ENCODE assay signal across 18 cellular contexts in genomic region chr1:54255026-54255425, GRCh38. TPM values are rescaled to one million over a fixed set of nuclear protein-coding genes. Genes with fewer than 3 reads are reported as not detected.
DNase-seq lines count a peak whose midpoint lies in the region; ATAC-seq, FAIRE-seq and TF ChIP-seq lines count a peak whose summit lies in the region.
"Had no signal": no experiment of that assay in that cellular context is flagged by ENCODE, and none has a peak within 500 bp of the region (broad histone marks: within the 10 kb centered on the region; RNA-seq: fewer than 3 reads in every experiment).

No MANE protein-coding gene starts in this region.

- H3K79me2 ChIP-seq in astrocyte (ENCODE audit: insufficient read depth, low read length): no peaks in the 10 kb centered on the region
- H3K79me2 ChIP-seq: parathyroid adenoma had no signal

- H2BK20ac ChIP-seq in IMR-90 (ENCODE audit: low read depth, low read length): no peak overlapping the region

- TF ChIP-seq POLR2A in IMR-90 (IDR thresholded peaks at IDR 0.05; ENCODE audit: low read depth, low read length): no peak

- peak overlapping the region; percentile 59; the same call in 1 of the 2 replicates for H3K14ac ChIP-seq in IMR-90 (replicated peaks; ENCODE audit: low read depth, low read length)

- H2AFZ ChIP-seq in IMR-90 (replicated peaks; ENCODE audit: low read length, poor library complexity): no peak overlapping the region
- H2AFZ ChIP-seq in astrocyte (ENCODE audit: low read depth, low read length): no peak overlapping the region
- H2AFZ ChIP-seq: parathyroid adenoma had no signal

- peaks cover 14 to 43% of the 10 kb centered on the region in 2 experiments for H3K79me1 ChIP-seq in IMR-90 (ENCODE audit: low read depth in 1 of 2, low read length in 2 of 2)

- TF ChIP-seq CTCF in IMR-90 (conservative IDR thresholded peaks at IDR 0.05; ENCODE audit: low read depth, low read length) (no peak), astrocyte (IDR thresholded peaks at IDR 0.05; ENCODE audit: insufficient read depth, low read depth, low read length) (no peak), mucosa of descending colon (IDR thresholded peaks at IDR 0.05) (no peak), kidney (IDR thresholded peaks at IDR 0.05; ENCODE audit: borderline replicate concordance, extremely low read depth, insufficient read depth) (no peak)

- peak overlapping the region; percentile 75 for H2AK9ac ChIP-seq in IMR-90 (replicated peaks; ENCODE audit: low read depth, low read length, poor library complexity)

- ATAC-seq in IMR-90 (ENCODE audit: low read depth) (peak; percentile 8; the same call in 1 of the 2 replicates), mucosa of descending colon (peak; percentile 9), HG03039 (IDR thresholded peaks at IDR 0.05; ENCODE audit: unreplicated experiment) (no peak)
- ATAC-seq in activated T-cell treated with anti-CD3 and anti-CD28 coated beads, Interleukin-2, amount 50 U/mL, for 4 hours: no peak

- H3K18ac ChIP-seq in IMR-90 (ENCODE audit: low read depth, low read length): no peak overlapping the region

- peaks cover 12% of the 10 kb centered on the region for H3K9me1 ChIP-seq in IMR-90 (ENCODE audit: insufficient read depth, low read length)

- no peak overlapping the region for H3K56ac ChIP-seq in IMR-90 (ENCODE audit: extremely low read depth, insufficient read depth, low read length)

- no peak for TF ChIP-seq RAD21 in IMR-90 (IDR thresholded peaks at IDR 0.05; ENCODE audit: low read length)

- no peaks in the 10 kb centered on the region for H3K9me3 Mint-ChIP-seq in astrocyte (ENCODE audit: unreplicated experiment)
- H3K9me3 Mint-ChIP-seq in activated T-cell treated with anti-CD3 and anti-CD28 coated beads, Interleukin-2, amount 50 U/mL, for 4 hours: no peaks in the 10 kb centered on the region

- no peaks in the 10 kb centered on the region for H3K27me3 ChIP-seq in BLaER1 treated with 17β-estradiol and CSF1 and Interleukin-3, amounts not matched to agents 10 nM and 100 nM
- H3K27me3 ChIP-seq in IMR-90 (ENCODE audit: control insufficient read depth, insufficient read depth, low read length) (no peaks in the 10 kb centered on the region), astrocyte (ENCODE audit: insufficient read depth, low read length) (no peaks in the 10 kb centered on the region)
- H3K27me3 ChIP-seq: BE2C, brain microvascular endothelial cell had no signal

- no peak overlapping the region for H4K8ac ChIP-seq in IMR-90 (ENCODE audit: low read depth in 2 of 2, low read length in 2 of 2)

- DNase-seq in IMR-90 (peak; percentile 73), astrocyte (ENCODE audit: low read depth) (peak; percentile 89), mucosa of descending colon (no peak), kidney (no peak), ACHN (no peak)
- no peak for DNase-seq in activated T-cell treated with anti-CD3 and anti-CD28 coated beads, Interleukin-2, amount 50 U/mL, for 4 hours
- DNase-seq: activated CD4-positive, CD25-positive, alpha-beta regulatory T cell; BE2C; brain microvascular endothelial cell; NCI-H1694 treated with DMSO at 0.1 percent for 48 hours; NCI-H226; SHP77 treated with DMSO at 0.1 percent for 48 hours; stimulated activated CD4-positive, alpha-beta T cell treated with anti-CD3 and anti-CD28 coated beads, Interleukin-2, amount 100 ng/mL, for 24 hours had no signal

- H3K27ac Mint-ChIP-seq in astrocyte (ENCODE audit: unreplicated experiment): peak overlapping the region; percentile 62
- H3K27ac Mint-ChIP-seq: activated naive CD8-positive, alpha-beta T cell had no signal

- peaks cover 10 to 82% (median 28%) of the 10 kb centered on the region in 11 experiments; a peak in 19 of 22 replicates for H4K20me1 ChIP-seq in BLaER1 treated with 17β-estradiol and CSF1 and Interleukin-3, amounts not matched to agents 10 nM and 100 nM
- H4K20me1 ChIP-seq in IMR-90 (ENCODE audit: insufficient read depth, low read length): peaks cover 14% of the 10 kb centered on the region; the same call in 1 of the 2 replicates
- no peaks in the 10 kb centered on the region for H4K20me1 ChIP-seq in astrocyte (ENCODE audit: insufficient read depth, low read length)

- no peak overlapping the region for H3K4ac ChIP-seq in IMR-90 (ENCODE audit: low read depth, low read length)

- H3K4me3 Mint-ChIP-seq in astrocyte (ENCODE audit: unreplicated experiment): no peak overlapping the region
- H3K4me3 Mint-ChIP-seq in activated T-cell treated with anti-CD3 and anti-CD28 coated beads, Interleukin-2, amount 50 U/mL, for 4 hours: no peak overlapping the region
- H3K4me3 Mint-ChIP-seq: activated naive CD8-positive, alpha-beta T cell had no signal

- peaks cover 7% of the 10 kb centered on the region for H3K36me3 Mint-ChIP-seq in astrocyte (ENCODE audit: low read depth, unreplicated experiment)
- H3K36me3 Mint-ChIP-seq in activated T-cell treated with anti-CD3 and anti-CD28 coated beads, Interleukin-2, amount 50 U/mL, for 4 hours (ENCODE audit: insufficient read depth): peaks cover 11% of the 10 kb centered on the region

- H3K23ac ChIP-seq in IMR-90 (ENCODE audit: low read depth, low read length): no peak overlapping the region

- in situ Hi-C loops in IMR-90 (cut with MboI; ENCODE audit: low sequenced_read_pairs) (no loop called here), ACHN (cut with HindIII; ENCODE audit: low pct_ligation_motif_present, low pct_unique_long_range_greater_than_20kb, low sequenced_read_pairs) (no loop called here)

- no peaks in the 10 kb centered on the region for H3K27me3 Mint-ChIP-seq in astrocyte (ENCODE audit: low read depth, unreplicated experiment)
- H3K27me3 Mint-ChIP-seq in activated T-cell treated with anti-CD3 and anti-CD28 coated beads, Interleukin-2, amount 50 U/mL, for 4 hours (ENCODE audit: low read depth): no peaks in the 10 kb centered on the region
- H3K27me3 Mint-ChIP-seq: activated naive CD8-positive, alpha-beta T cell had no signal

- no peak overlapping the region for H2BK120ac ChIP-seq in IMR-90 (ENCODE audit: low read depth, low read length)

- POLR2A ChIA-PET in IMR-90 (lab: Charles Lee; ENCODE audit: unreplicated experiment): no interaction called here

- no peak overlapping the region for H2BK5ac ChIP-seq in IMR-90 (ENCODE audit: low read depth, low read length, poor library complexity, severe bottlenecking)

- H3K36me3 ChIP-seq in BLaER1 treated with 17β-estradiol and CSF1 and Interleukin-3, amounts not matched to agents 10 nM and 100 nM: peaks cover 18 to 53% (median 34%) of the 10 kb centered on the region in 11 experiments
- H3K36me3 ChIP-seq in IMR-90 (ENCODE audit: control insufficient read depth, insufficient read depth, low read length): peaks cover 13% of the 10 kb centered on the region; the same call in 1 of the 2 replicates
- no peaks in the 10 kb centered on the region for H3K36me3 ChIP-seq in astrocyte (ENCODE audit: insufficient read depth, low read length)
- no peaks in the 10 kb centered on the region for H3K36me3 ChIP-seq in mucosa of descending colon (ENCODE audit: low read depth)
- peaks cover 0 to 3% of the 10 kb centered on the region in 2 donors for H3K36me3 ChIP-seq in kidney (ENCODE audit: control insufficient read depth in 1 of 2, insufficient read depth in 2 of 2, low read length in 2 of 2)
- H3K36me3 ChIP-seq: BE2C, brain microvascular endothelial cell had no signal

- no TSS peak for BruUV-seq in IMR-90 (replicated peaks; lab: Mats Ljungman, UMichigan)

- peak overlapping the region; percentile 56; the same call in 1 of the 2 replicates for H2AK5ac ChIP-seq in IMR-90 (ENCODE audit: low read depth, low read length)

- intact Hi-C loops in IMR-90 (cut with micrococcal nuclease): no loop called here
- intact Hi-C loops in mucosa of descending colon (cut with DNase I, micrococcal nuclease): no loop called here
- intact Hi-C loops in kidney (cut with DNase I): no loop called here

- H3K4me1 Mint-ChIP-seq in astrocyte (ENCODE audit: low read depth, unreplicated experiment): peaks cover 32% of the 10 kb centered on the region
- H3K4me1 Mint-ChIP-seq in activated T-cell treated with anti-CD3 and anti-CD28 coated beads, Interleukin-2, amount 50 U/mL, for 4 hours (ENCODE audit: low read depth): no peaks in the 10 kb centered on the region

- no peak overlapping the region for H4K5ac ChIP-seq in IMR-90 (ENCODE audit: low read depth, low read length)

- WGBS in IMR-90 (ENCODE audit: extremely low coverage in 2 of 2, insufficient read length in 1 of 2), 2 experiments: no CpG with 5 or more reads among the region's 7 CpGs

- no peak overlapping the region for H4K91ac ChIP-seq in IMR-90 (ENCODE audit: insufficient read depth, low read depth, low read length)

- no peaks in the 10 kb centered on the region for H3K9me3 ChIP-seq in BLaER1 treated with 17β-estradiol and CSF1 and Interleukin-3, amounts not matched to agents 10 nM and 100 nM (replicated peaks in 1 of 11)
- H3K9me3 ChIP-seq in IMR-90 (ENCODE audit: control insufficient read depth, insufficient read depth, low read length) (no peaks in the 10 kb centered on the region), astrocyte (ENCODE audit: insufficient read depth, low read depth, low read length) (no peaks in the 10 kb centered on the region), mucosa of descending colon (no peaks in the 10 kb centered on the region), kidney (ENCODE audit: control insufficient read depth in 1 of 2, low read length in 2 of 2) (no peaks in the 10 kb centered on the region)
- H3K9me3 ChIP-seq: BE2C had no signal

- H2BK15ac ChIP-seq in IMR-90 (ENCODE audit: low read depth, low read length): no peak overlapping the region

- peak overlapping the region in 2 of 11 experiments; percentile 68 to 69; a peak in 3 of 22 replicates for H3K27ac ChIP-seq in BLaER1 treated with 17β-estradiol and CSF1 and Interleukin-3, amounts not matched to agents 10 nM and 100 nM
- H3K27ac ChIP-seq in IMR-90 (ENCODE audit: insufficient read depth, low read length) (peak overlapping the region; percentile 4; the same call in 1 of the 2 replicates), astrocyte (ENCODE audit: low read depth, low read length) (peak overlapping the region; percentile 5), kidney (ENCODE audit: low read depth in 2 of 2, low read length in 2 of 2) (no peak overlapping the region)
- H3K27ac ChIP-seq: brain microvascular endothelial cell, coronary artery, parathyroid adenoma had no signal

- H3K4me3 ChIP-seq in BLaER1 treated with 17β-estradiol and CSF1 and Interleukin-3, amounts not matched to agents 10 nM and 100 nM: no peak overlapping the region
- H3K4me3 ChIP-seq in IMR-90 (ENCODE audit: insufficient read depth, low read depth, low read length) (no peak overlapping the region), astrocyte (ENCODE audit: insufficient read depth, low read depth, low read length) (no peak overlapping the region), mucosa of descending colon (no peak overlapping the region), kidney (ENCODE audit: low read length in 2 of 2) (no peak overlapping the region)
- H3K4me3 ChIP-seq: coronary artery had no signal

- dilution Hi-C loops in IMR-90 (cut with HindIII; ENCODE audit: low sequenced_read_pairs, unreplicated experiment): no loop called here

- CTCF ChIA-PET in IMR-90 (lab: Yijun Ruan, JAX): interaction anchor here (0.6 to 1.3 kb wide), 2 partner anchors 19 to 65 kb away, joined by 3 read pairs; no protein-coding TSS in a partner anchor

- H3K4me1 ChIP-seq in BLaER1 treated with 17β-estradiol and CSF1 and Interleukin-3, amounts not matched to agents 10 nM and 100 nM: peaks cover 16 to 52% (median 38%) of the 10 kb centered on the region in 10 experiments
- H3K4me1 ChIP-seq in IMR-90 (ENCODE audit: control insufficient read depth, insufficient read depth, low read length) (peaks cover 20% of the 10 kb centered on the region), astrocyte (ENCODE audit: insufficient read depth, low read length) (peaks cover 24% of the 10 kb centered on the region), mucosa of descending colon (ENCODE audit: low read depth) (peaks cover 6% of the 10 kb centered on the region), kidney (ENCODE audit: control insufficient read depth in 1 of 2, insufficient read depth in 1 of 2, low read depth in 1 of 2, low read length in 2 of 2) (peaks cover 0 to 8% of the 10 kb centered on the region in 2 donors)
- H3K4me1 ChIP-seq: BE2C, parathyroid adenoma had no signal

- H3K9ac ChIP-seq in BLaER1 treated with 17β-estradiol and CSF1 and Interleukin-3, amounts not matched to agents 10 nM and 100 nM: no peak overlapping the region
- H3K9ac ChIP-seq in IMR-90 (ENCODE audit: low read depth, low read length) (no peak overlapping the region), astrocyte (ENCODE audit: low read length) (no peak overlapping the region), kidney (ENCODE audit: low read length in 2 of 2) (no peak overlapping the region)
- H3K9ac ChIP-seq: parathyroid adenoma had no signal

- FAIRE-seq in astrocyte (lab: Jason Lieb, UNC) (no peak), kidney (lab: Jason Lieb, UNC) (no peak)

- H3K4me2 ChIP-seq in BLaER1 treated with 17β-estradiol and CSF1 and Interleukin-3, amounts not matched to agents 10 nM and 100 nM: peak overlapping the region in 7 of 11 experiments; percentile 76 to 96 (median 93); a peak in 8 of 22 replicates
- H3K4me2 ChIP-seq in IMR-90 (ENCODE audit: low read depth, low read length): no peak overlapping the region
- H3K4me2 ChIP-seq in astrocyte (ENCODE audit: low read length): no peak overlapping the region

RNA-seq across cellular contexts. Expression of gene MRPL37, which starts 55.1 kb away (rescaled TPM):
- 111 and 132 TPM in 2 replicates for total RNA-seq in IMR-90 (2012; rRNA removed)
- polyA plus RNA-seq in IMR-90 (2012; rRNA removed): 36.5 and 42.8 TPM in 2 replicates
- 26.3 and 29.0 TPM in 2 replicates for polyA plus RNA-seq in IMR-90 (2012; cell fraction: cytosol; rRNA removed)
- polyA plus RNA-seq in IMR-90 (2012; cell fraction: nucleus; rRNA removed; ENCODE audit: low replicate concordance): 9.5 and 10.4 TPM in 2 replicates
- 80.0 and 81.4 TPM in 2 replicates for total RNA-seq in astrocyte
- total RNA-seq in mucosa of descending colon: 10 to 100 TPM; 46.5 to 84.7 (median 58.8) TPM
- total RNA-seq in kidney: 47.4 TPM
- 114 TPM for polyA plus RNA-seq in kidney (ENCODE audit: insufficient read depth, low read depth, low replicate concordance)
- 100 to 1,000 TPM; 172 to 194 (median 185) TPM for total RNA-seq in activated T-cell treated with anti-CD3 and anti-CD28 coated beads, Interleukin-2, amount 50 U/mL, for 4 hours

RNA-seq across cellular contexts. Expression of gene CYB5RL, which starts 55.2 kb away (rescaled TPM):
- total RNA-seq in IMR-90 (2012; rRNA removed) (3.3 and 3.8 TPM in 2 replicates), astrocyte (3.9 TPM in 2 replicates), mucosa of descending colon (1 to 10 TPM; 6.9 to 9.1 (median 7.7) TPM), kidney (8.1 TPM)
- polyA plus RNA-seq in IMR-90 (2012; rRNA removed) (4.1 and 4.3 TPM in 2 replicates), kidney (ENCODE audit: insufficient read depth, low read depth, low replicate concordance) (3.9 TPM)
- polyA plus RNA-seq in IMR-90 (2012; cell fraction: cytosol; rRNA removed): 2.4 and 3.3 TPM in 2 replicates
- 4.6 and 5.1 TPM in 2 replicates for polyA plus RNA-seq in IMR-90 (2012; cell fraction: nucleus; rRNA removed; ENCODE audit: low replicate concordance)
- total RNA-seq in activated T-cell treated with anti-CD3 and anti-CD28 coated beads, Interleukin-2, amount 50 U/mL, for 4 hours: 1 to 10 TPM; 7.2 to 8.3 (median 7.7) TPM

Comparison
In these comparisons a context has a peak if more than half of its experiments do, and no peak if none do; other contexts are left out.
1. H3K27ac ChIP-seq: peak in IMR-90 (single experiment) and astrocyte (single experiment); none in kidney (0 of 2).
2. H3K4me2 ChIP-seq: peak in BLaER1 treated with 17β-estradiol and CSF1 and Interleukin-3, amounts not matched to agents 10 nM and 100 nM (7 of 11); none in IMR-90 (single experiment) and astrocyte (single experiment).
3. ATAC-seq: peak in IMR-90 (single experiment) and mucosa of descending colon (single experiment); none in HG03039 (single experiment) and activated T-cell treated with anti-CD3 and anti-CD28 coated beads, Interleukin-2, amount 50 U/mL, for 4 hours (0 of 2).
4. DNase-seq: peak in IMR-90 (single experiment) and astrocyte (single experiment); none in mucosa of descending colon (0 of 3), kidney (single experiment), ACHN (single experiment) and activated T-cell treated with anti-CD3 and anti-CD28 coated beads, Interleukin-2, amount 50 U/mL, for 4 hours (single experiment).